In the genomic region with DNA sequence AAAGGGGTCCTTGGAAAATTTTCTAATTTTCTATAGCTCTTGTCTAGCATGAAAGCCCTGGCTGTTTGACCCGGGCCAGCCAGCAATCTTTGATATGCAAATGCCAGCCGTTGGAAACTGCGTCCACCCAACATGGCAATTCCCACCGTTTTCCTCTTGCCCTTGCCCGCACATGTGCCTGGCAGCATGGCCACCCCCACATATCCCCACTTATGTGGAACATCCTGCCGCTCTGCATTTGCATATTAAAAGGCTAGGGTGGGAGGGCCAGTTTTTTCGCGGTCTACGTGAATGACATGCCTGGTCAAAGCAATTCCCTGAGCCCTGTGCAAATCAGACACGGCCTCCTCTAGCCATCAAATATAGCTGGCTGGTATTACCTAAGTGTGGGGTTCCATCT, we compare ENCODE assay signal across 1 cellular context.
TF ChIP-seq lines count a peak whose summit lies in the region.

No MANE protein-coding gene starts in this region.

TF ChIP-seq in GM23338, 12 proteins besides CTCF, POLR2A, EP300 and RAD21 (continued from another document):
- TF ChIP-seq, protein P1, sequence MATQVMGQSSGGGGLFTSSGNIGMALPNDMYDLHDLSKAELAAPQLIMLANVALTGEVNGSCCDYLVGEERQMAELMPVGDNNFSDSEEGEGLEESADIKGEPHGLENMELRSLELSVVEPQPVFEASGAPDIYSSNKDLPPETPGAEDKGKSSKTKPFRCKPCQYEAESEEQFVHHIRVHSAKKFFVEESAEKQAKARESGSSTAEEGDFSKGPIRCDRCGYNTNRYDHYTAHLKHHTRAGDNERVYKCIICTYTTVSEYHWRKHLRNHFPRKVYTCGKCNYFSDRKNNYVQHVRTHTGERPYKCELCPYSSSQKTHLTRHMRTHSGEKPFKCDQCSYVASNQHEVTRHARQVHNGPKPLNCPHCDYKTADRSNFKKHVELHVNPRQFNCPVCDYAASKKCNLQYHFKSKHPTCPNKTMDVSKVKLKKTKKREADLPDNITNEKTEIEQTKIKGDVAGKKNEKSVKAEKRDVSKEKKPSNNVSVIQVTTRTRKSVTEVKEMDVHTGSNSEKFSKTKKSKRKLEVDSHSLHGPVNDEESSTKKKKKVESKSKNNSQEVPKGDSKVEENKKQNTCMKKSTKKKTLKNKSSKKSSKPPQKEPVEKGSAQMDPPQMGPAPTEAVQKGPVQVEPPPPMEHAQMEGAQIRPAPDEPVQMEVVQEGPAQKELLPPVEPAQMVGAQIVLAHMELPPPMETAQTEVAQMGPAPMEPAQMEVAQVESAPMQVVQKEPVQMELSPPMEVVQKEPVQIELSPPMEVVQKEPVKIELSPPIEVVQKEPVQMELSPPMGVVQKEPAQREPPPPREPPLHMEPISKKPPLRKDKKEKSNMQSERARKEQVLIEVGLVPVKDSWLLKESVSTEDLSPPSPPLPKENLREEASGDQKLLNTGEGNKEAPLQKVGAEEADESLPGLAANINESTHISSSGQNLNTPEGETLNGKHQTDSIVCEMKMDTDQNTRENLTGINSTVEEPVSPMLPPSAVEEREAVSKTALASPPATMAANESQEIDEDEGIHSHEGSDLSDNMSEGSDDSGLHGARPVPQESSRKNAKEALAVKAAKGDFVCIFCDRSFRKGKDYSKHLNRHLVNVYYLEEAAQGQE (IDR thresholded peaks at IDR 0.05; ENCODE audit: unreplicated experiment), result no peak
- TF ChIP-seq POLR2AphosphoS5 (IDR thresholded peaks at IDR 0.05; ENCODE audit: low read depth), result no peak
- no peak for TF ChIP-seq EZH2 (IDR thresholded peaks at IDR 0.05; ENCODE audit: low read depth, unreplicated experiment)
- TF ChIP-seq EZH2phosphoT487 (IDR thresholded peaks at IDR 0.05; ENCODE audit: unreplicated experiment), result no peak
- no peak for TF ChIP-seq ZNF114 (CRISPR knock-in tag; IDR thresholded peaks at IDR 0.05)
- no peak for TF ChIP-seq JUNB (IDR thresholded peaks at IDR 0.05; ENCODE audit: unreplicated experiment)
- TF ChIP-seq CREB1 (CRISPR knock-in tag; IDR thresholded peaks at IDR 0.05; ENCODE audit: low read depth), result no peak
- no peak for TF ChIP-seq NANOG (IDR thresholded peaks at IDR 0.05; ENCODE audit: borderline replicate concordance)
- TF ChIP-seq, protein P2, sequence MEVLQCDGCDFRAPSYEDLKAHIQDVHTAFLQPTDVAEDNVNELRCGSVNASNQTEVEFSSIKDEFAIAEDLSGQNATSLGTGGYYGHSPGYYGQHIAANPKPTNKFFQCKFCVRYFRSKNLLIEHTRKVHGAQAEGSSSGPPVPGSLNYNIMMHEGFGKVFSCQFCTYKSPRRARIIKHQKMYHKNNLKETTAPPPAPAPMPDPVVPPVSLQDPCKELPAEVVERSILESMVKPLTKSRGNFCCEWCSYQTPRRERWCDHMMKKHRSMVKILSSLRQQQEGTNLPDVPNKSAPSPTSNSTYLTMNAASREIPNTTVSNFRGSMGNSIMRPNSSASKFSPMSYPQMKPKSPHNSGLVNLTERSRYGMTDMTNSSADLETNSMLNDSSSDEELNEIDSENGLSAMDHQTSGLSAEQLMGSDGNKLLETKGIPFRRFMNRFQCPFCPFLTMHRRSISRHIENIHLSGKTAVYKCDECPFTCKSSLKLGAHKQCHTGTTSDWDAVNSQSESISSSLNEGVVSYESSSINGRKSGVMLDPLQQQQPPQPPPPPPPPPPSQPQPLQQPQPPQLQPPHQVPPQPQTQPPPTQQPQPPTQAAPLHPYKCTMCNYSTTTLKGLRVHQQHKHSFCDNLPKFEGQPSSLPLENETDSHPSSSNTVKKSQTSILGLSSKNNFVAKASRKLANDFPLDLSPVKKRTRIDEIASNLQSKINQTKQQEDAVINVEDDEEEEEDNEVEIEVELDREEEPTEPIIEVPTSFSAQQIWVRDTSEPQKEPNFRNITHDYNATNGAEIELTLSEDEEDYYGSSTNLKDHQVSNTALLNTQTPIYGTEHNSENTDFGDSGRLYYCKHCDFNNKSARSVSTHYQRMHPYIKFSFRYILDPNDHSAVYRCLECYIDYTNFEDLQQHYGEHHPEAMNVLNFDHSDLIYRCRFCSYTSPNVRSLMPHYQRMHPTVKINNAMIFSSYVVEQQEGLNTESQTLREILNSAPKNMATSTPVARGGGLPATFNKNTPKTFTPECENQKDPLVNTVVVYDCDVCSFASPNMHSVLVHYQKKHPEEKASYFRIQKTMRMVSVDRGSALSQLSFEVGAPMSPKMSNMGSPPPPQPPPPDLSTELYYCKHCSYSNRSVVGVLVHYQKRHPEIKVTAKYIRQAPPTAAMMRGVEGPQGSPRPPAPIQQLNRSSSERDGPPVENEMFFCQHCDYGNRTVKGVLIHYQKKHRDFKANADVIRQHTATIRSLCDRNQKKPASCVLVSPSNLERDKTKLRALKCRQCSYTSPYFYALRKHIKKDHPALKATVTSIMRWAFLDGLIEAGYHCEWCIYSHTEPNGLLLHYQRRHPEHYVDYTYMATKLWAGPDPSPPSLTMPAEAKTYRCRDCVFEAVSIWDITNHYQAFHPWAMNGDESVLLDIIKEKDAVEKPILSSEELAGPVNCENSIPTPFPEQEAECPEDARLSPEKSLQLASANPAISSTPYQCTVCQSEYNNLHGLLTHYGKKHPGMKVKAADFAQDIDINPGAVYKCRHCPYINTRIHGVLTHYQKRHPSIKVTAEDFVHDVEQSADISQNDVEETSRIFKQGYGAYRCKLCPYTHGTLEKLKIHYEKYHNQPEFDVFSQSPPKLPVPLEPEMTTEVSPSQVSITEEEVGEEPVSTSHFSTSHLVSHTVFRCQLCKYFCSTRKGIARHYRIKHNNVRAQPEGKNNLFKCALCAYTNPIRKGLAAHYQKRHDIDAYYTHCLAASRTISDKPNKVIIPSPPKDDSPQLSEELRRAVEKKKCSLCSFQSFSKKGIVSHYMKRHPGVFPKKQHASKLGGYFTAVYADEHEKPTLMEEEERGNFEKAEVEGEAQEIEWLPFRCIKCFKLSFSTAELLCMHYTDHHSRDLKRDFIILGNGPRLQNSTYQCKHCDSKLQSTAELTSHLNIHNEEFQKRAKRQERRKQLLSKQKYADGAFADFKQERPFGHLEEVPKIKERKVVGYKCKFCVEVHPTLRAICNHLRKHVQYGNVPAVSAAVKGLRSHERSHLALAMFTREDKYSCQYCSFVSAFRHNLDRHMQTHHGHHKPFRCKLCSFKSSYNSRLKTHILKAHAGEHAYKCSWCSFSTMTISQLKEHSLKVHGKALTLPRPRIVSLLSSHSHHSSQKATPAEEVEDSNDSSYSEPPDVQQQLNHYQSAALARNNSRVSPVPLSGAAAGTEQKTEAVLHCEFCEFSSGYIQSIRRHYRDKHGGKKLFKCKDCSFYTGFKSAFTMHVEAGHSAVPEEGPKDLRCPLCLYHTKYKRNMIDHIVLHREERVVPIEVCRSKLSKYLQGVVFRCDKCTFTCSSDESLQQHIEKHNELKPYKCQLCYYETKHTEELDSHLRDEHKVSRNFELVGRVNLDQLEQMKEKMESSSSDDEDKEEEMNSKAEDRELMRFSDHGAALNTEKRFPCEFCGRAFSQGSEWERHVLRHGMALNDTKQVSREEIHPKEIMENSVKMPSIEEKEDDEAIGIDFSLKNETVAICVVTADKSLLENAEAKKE (CRISPR knock-in tag; IDR thresholded peaks at IDR 0.05), result no peak
- TF ChIP-seq, protein P3, sequence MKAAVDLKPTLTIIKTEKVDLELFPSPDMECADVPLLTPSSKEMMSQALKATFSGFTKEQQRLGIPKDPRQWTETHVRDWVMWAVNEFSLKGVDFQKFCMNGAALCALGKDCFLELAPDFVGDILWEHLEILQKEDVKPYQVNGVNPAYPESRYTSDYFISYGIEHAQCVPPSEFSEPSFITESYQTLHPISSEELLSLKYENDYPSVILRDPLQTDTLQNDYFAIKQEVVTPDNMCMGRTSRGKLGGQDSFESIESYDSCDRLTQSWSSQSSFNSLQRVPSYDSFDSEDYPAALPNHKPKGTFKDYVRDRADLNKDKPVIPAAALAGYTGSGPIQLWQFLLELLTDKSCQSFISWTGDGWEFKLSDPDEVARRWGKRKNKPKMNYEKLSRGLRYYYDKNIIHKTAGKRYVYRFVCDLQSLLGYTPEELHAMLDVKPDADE (IDR thresholded peaks at IDR 0.05), result no peak
- no peak for TF ChIP-seq STAT1 (IDR thresholded peaks at IDR 0.05; ENCODE audit: unreplicated experiment)
